Comparison of ENCODE assay signal across 19 cellular contexts in genomic region chr15:31552482-31553099, GRCh38.
"Had no signal": no experiment of that assay in that cellular context is flagged by ENCODE, and none has a peak within 500 bp of the region (broad histone marks: within the 10 kb centered on the region; RNA-seq: fewer than 3 reads in every experiment).

No MANE protein-coding gene starts in this region.

- H3K36me3 ChIP-seq: breast epithelium, thoracic aorta, upper lobe of right lung had no signal

- H3K36me3 Mint-ChIP-seq: activated CD4-positive, alpha-beta memory T cell treated with anti-CD3 and anti-CD28 coated beads for 36 hours; activated CD8-positive, alpha-beta memory T cell treated with anti-CD3 and anti-CD28 coated beads, Interleukin-2, amount 10 ng/mL, durations not matched to agents 7 days and 5 days; activated naive CD8-positive, alpha-beta T cell treated with anti-CD3 and anti-CD28 coated beads, Interleukin-2, amount 10 ng/mL, durations not matched to agents 7 days and 5 days; memory B cell; naive thymus-derived CD8-positive, alpha-beta T cell had no signal

- H3K4me3 ChIP-seq: breast epithelium, thoracic aorta, upper lobe of right lung had no signal

- H3K27me3 ChIP-seq: breast epithelium, upper lobe of right lung had no signal

- H3K27ac Mint-ChIP-seq: activated CD4-positive, alpha-beta memory T cell treated with anti-CD3 and anti-CD28 coated beads for 36 hours; activated CD8-positive, alpha-beta memory T cell treated with anti-CD3 and anti-CD28 coated beads, Interleukin-2, amount 10 ng/mL, durations not matched to agents 7 days and 5 days; activated naive CD8-positive, alpha-beta T cell treated with anti-CD3 and anti-CD28 coated beads, Interleukin-2, amount 10 ng/mL, durations not matched to agents 7 days and 5 days; activated T-cell treated with anti-CD3 and anti-CD28 coated beads, Interleukin-2, amount 50 U/mL, for 24 hours; memory B cell had no signal

- H3K27me3 Mint-ChIP-seq: activated CD4-positive, alpha-beta memory T cell treated with anti-CD3 and anti-CD28 coated beads for 36 hours had no signal

- H3K9me3 ChIP-seq: breast epithelium, thoracic aorta, upper lobe of right lung had no signal

- H3K9me3 Mint-ChIP-seq: activated CD4-positive, alpha-beta memory T cell treated with anti-CD3 and anti-CD28 coated beads for 36 hours; activated naive CD8-positive, alpha-beta T cell treated with anti-CD3 and anti-CD28 coated beads, Interleukin-2, amount 10 ng/mL, durations not matched to agents 7 days and 5 days; activated T-cell treated with anti-CD3 and anti-CD28 coated beads, Interleukin-2, amount 50 U/mL, for 24 hours; effector memory CD8-positive, alpha-beta T cell; memory B cell; naive thymus-derived CD8-positive, alpha-beta T cell had no signal

- H3K27ac ChIP-seq: breast epithelium, epithelial cell of prostate, thoracic aorta, upper lobe of right lung, VCaP had no signal

- ATAC-seq: activated CD8-positive, alpha-beta memory T cell treated with anti-CD3 and anti-CD28 coated beads, Interleukin-2, amount 10 ng/mL, durations not matched to agents 7 days and 5 days; effector memory CD8-positive, alpha-beta T cell; left lobe of liver; naive thymus-derived CD8-positive, alpha-beta T cell; upper lobe of right lung had no signal

- H3K4me1 Mint-ChIP-seq: activated CD8-positive, alpha-beta memory T cell treated with anti-CD3 and anti-CD28 coated beads, Interleukin-2, amount 10 ng/mL, durations not matched to agents 7 days and 5 days; memory B cell had no signal

- H3K4me1 ChIP-seq: breast epithelium had no signal

- DNase-seq: activated CD4-positive, alpha-beta memory T cell treated with anti-CD3 and anti-CD28 coated beads for 36 hours; activated CD4-positive, alpha-beta T cell treated with anti-CD3 and anti-CD28 coated beads for 1 hour; activated CD8-positive, alpha-beta memory T cell treated with anti-CD3 and anti-CD28 coated beads, Interleukin-2, amount 10 ng/mL, durations not matched to agents 7 days and 5 days; activated gamma-delta T cell; activated naive CD8-positive, alpha-beta T cell treated with anti-CD3 and anti-CD28 coated beads, Interleukin-2, amount 10 ng/mL, durations not matched to agents 7 days and 5 days; activated T-cell treated with anti-CD3 and anti-CD28 coated beads, Interleukin-2, amount 50 U/mL, for 24 hours; anterior cingulate cortex; dermis blood vessel endothelial cell; effector memory CD8-positive, alpha-beta T cell; naive thymus-derived CD8-positive, alpha-beta T cell; stimulated activated CD4-positive, alpha-beta T cell treated with anti-CD3 and anti-CD28 coated beads, Interleukin-12 subunit alpha, Interleukin-12 subunit beta, amount 100 ng/mL, for 4 hours; stimulated activated CD4-positive, alpha-beta T cell treated with anti-CD3 and anti-CD28 coated beads, Interleukin-2, amount 100 ng/mL, for 24 hours; upper lobe of right lung had no signal

- H3K4me3 Mint-ChIP-seq: activated CD4-positive, alpha-beta memory T cell treated with anti-CD3 and anti-CD28 coated beads for 36 hours; activated CD8-positive, alpha-beta memory T cell treated with anti-CD3 and anti-CD28 coated beads, Interleukin-2, amount 10 ng/mL, durations not matched to agents 7 days and 5 days; activated naive CD8-positive, alpha-beta T cell treated with anti-CD3 and anti-CD28 coated beads, Interleukin-2, amount 10 ng/mL, durations not matched to agents 7 days and 5 days; activated T-cell treated with anti-CD3 and anti-CD28 coated beads, Interleukin-2, amount 50 U/mL, for 24 hours; effector memory CD8-positive, alpha-beta T cell; memory B cell; naive thymus-derived CD8-positive, alpha-beta T cell had no signal
